In the genomic region with DNA sequence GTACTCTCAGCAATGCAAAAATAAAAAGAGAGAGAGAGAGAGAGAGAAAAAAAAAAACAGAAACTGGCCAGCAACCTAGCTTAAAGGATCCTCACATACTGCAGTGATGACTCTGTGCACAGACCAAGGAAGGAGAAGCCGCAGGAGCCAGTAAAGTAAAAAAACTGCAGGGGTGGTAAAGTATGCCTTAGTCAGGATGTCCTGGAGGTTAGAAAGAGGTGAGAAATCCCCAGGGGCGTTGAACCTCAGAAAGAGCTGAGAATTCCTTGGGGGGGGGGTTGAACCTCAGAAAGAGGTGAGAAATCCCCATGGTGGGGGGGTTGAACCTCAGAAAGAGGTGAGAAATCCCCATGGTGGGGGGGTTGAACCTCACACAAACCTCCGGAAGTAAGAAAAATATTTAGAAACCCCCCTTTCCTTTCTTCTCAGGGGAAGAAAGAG, we compare ENCODE assay signal across 9 cellular contexts. TPM values are rescaled to one million over a fixed set of nuclear protein-coding genes. Genes with fewer than 3 reads are reported as not detected.
A peak's percentile ranks its signal among the peaks of the same experiment; 100 is the strongest.
DNase-seq lines count a peak whose midpoint lies in the region; ATAC-seq and TF ChIP-seq lines count a peak whose summit lies in the region.
"Had no signal": no experiment of that assay in that cellular context is flagged by ENCODE, and none has a peak within 500 bp of the region (broad histone marks: within the 10 kb centered on the region; RNA-seq: fewer than 3 reads in every experiment).

No MANE protein-coding gene starts in this region.

- no peaks in the 10 kb centered on the region for H4K20me1 ChIP-seq in IMR-90 (ENCODE audit: insufficient read depth, low read length)

- H2BK5ac ChIP-seq in IMR-90 (ENCODE audit: low read depth, low read length, poor library complexity, severe bottlenecking) = no peak overlapping the region

- H2AK9ac ChIP-seq in IMR-90 (replicated peaks; ENCODE audit: low read depth, low read length, poor library complexity) = no peak overlapping the region

- no peaks in the 10 kb centered on the region for H3K9me1 ChIP-seq in IMR-90 (ENCODE audit: insufficient read depth, low read length)

- H2AK5ac ChIP-seq in IMR-90 (ENCODE audit: low read depth, low read length) = no peak overlapping the region

- H3K9ac ChIP-seq in IMR-90 (ENCODE audit: low read depth, low read length) = no peak overlapping the region

- no TSS peak for BruUV-seq in IMR-90 (replicated peaks; lab: Mats Ljungman, UMichigan)

- H3K27ac ChIP-seq in IMR-90 (ENCODE audit: insufficient read depth, low read length) (no peak overlapping the region), sigmoid colon (peak overlapping the region; percentile 58 to 65 (median 60)), Peyer's patch (no peak overlapping the region)
- H3K27ac ChIP-seq: SK-N-MC had no signal

- no peak overlapping the region for H4K5ac ChIP-seq in IMR-90 (ENCODE audit: low read depth, low read length)

- no peak overlapping the region for H3K56ac ChIP-seq in IMR-90 (ENCODE audit: extremely low read depth, insufficient read depth, low read length)

- H3K4ac ChIP-seq in IMR-90 (ENCODE audit: low read depth, low read length) = no peak overlapping the region

- H3K4me1 ChIP-seq in IMR-90 (ENCODE audit: control insufficient read depth, insufficient read depth, low read length) = no peaks in the 10 kb centered on the region
- no peaks in the 10 kb centered on the region for H3K4me1 ChIP-seq in sigmoid colon
- no peaks in the 10 kb centered on the region for H3K4me1 ChIP-seq in Peyer's patch

- H3K9me3 ChIP-seq in IMR-90 (ENCODE audit: control insufficient read depth, insufficient read depth, low read length) = no peaks in the 10 kb centered on the region
- H3K9me3 ChIP-seq in sigmoid colon = no peaks in the 10 kb centered on the region
- H3K9me3 ChIP-seq in MG63 = no peaks in the 10 kb centered on the region
- no peaks in the 10 kb centered on the region for H3K9me3 ChIP-seq in Peyer's patch

- no peak for TF ChIP-seq CTCF in IMR-90 (conservative IDR thresholded peaks at IDR 0.05; ENCODE audit: low read depth, low read length)
- no peak for TF ChIP-seq CTCF in sigmoid colon (IDR thresholded peaks at IDR 0.05)
- TF ChIP-seq CTCF in Peyer's patch (IDR thresholded peaks at IDR 0.05) = no peak

- no peak overlapping the region for H3K23ac ChIP-seq in IMR-90 (ENCODE audit: low read depth, low read length)

- CTCF ChIA-PET in IMR-90 (lab: Yijun Ruan, JAX) = interaction anchor here (0.6 kb wide), 2 partner anchors 18 to 1155 kb away, joined by 3 to 5 read pairs; no protein-coding TSS in a partner anchor

- no peak for TF ChIP-seq POLR2A in IMR-90 (IDR thresholded peaks at IDR 0.05; ENCODE audit: low read depth, low read length)
- TF ChIP-seq POLR2A in sigmoid colon (IDR thresholded peaks at IDR 0.05) = no peak
- no peak for TF ChIP-seq POLR2A in Peyer's patch (IDR thresholded peaks at IDR 0.05)

- no peak for TF ChIP-seq RAD21 in IMR-90 (IDR thresholded peaks at IDR 0.05; ENCODE audit: low read length)

- intact Hi-C loops in IMR-90 (cut with micrococcal nuclease) = no loop called here
- intact Hi-C loops in sigmoid colon (cut with DNase I) = no loop called here

- H3K14ac ChIP-seq in IMR-90 (replicated peaks; ENCODE audit: low read depth, low read length) = no peak overlapping the region

- no peak overlapping the region; the same call in 1 of the 2 replicates for H3K4me2 ChIP-seq in IMR-90 (ENCODE audit: low read depth, low read length)

- H2BK120ac ChIP-seq in IMR-90 (ENCODE audit: low read depth, low read length) = no peak overlapping the region

- no peaks in the 10 kb centered on the region for H3K79me1 ChIP-seq in IMR-90 (ENCODE audit: low read depth in 1 of 2, low read length in 2 of 2)

- H2BK20ac ChIP-seq in IMR-90 (ENCODE audit: low read depth, low read length) = no peak overlapping the region

- H3K36me3 ChIP-seq in IMR-90 (ENCODE audit: control insufficient read depth, insufficient read depth, low read length) = no peaks in the 10 kb centered on the region
- H3K36me3 ChIP-seq in sigmoid colon = no peaks in the 10 kb centered on the region
- no peaks in the 10 kb centered on the region for H3K36me3 ChIP-seq in MG63
- H3K36me3 ChIP-seq in Peyer's patch = no peaks in the 10 kb centered on the region

- H2AFZ ChIP-seq in IMR-90 (replicated peaks; ENCODE audit: low read length, poor library complexity) = no peak overlapping the region

- H4K8ac ChIP-seq in IMR-90 (ENCODE audit: low read depth in 2 of 2, low read length in 2 of 2) = peak overlapping the region in 1 of 2 experiments; percentile 59; a peak in 1 of 4 replicates

- no peak overlapping the region for H3K18ac ChIP-seq in IMR-90 (ENCODE audit: low read depth, low read length)

- ATAC-seq in GM19395 (IDR thresholded peaks at IDR 0.05; ENCODE audit: unreplicated experiment) = peak; percentile 55
- ATAC-seq in IMR-90 (ENCODE audit: low read depth) = peak; percentile 51
- ATAC-seq in HG02938 (IDR thresholded peaks at IDR 0.05; ENCODE audit: unreplicated experiment) = no peak

- dilution Hi-C loops in IMR-90 (cut with HindIII; ENCODE audit: low sequenced_read_pairs, unreplicated experiment) = no loop called here

- in situ Hi-C loops in IMR-90 (cut with MboI; ENCODE audit: low sequenced_read_pairs) = loop anchor here (25.0 kb wide), 1 partner anchor 117 kb away; a partner anchor contains a TSS

- no peaks in the 10 kb centered on the region for H3K27me3 ChIP-seq in IMR-90 (ENCODE audit: control insufficient read depth, insufficient read depth, low read length)
- no peaks in the 10 kb centered on the region for H3K27me3 ChIP-seq in sigmoid colon
- H3K27me3 ChIP-seq in MG63 = no peaks in the 10 kb centered on the region
- no peaks in the 10 kb centered on the region for H3K27me3 ChIP-seq in Peyer's patch

- DNase-seq in IMR-90 (peak; percentile 24), sigmoid colon (no peak), MG63 (no peak), Peyer's patch (no peak), NAMALWA (ENCODE audit: low spot score) (no peak)
- peak; percentile 1 for DNase-seq in effector CD8-positive, alpha-beta T cell (lab: John Stamatoyannopoulos, UW)

- POLR2A ChIA-PET in IMR-90 (lab: Charles Lee; ENCODE audit: unreplicated experiment) = no interaction called here

- H4K91ac ChIP-seq in IMR-90 (ENCODE audit: insufficient read depth, low read depth, low read length) = no peak overlapping the region

- H2BK15ac ChIP-seq in IMR-90 (ENCODE audit: low read depth, low read length) = no peak overlapping the region

- no CpG with 5 or more reads among the region's 3 CpGs for WGBS in IMR-90 (ENCODE audit: extremely low coverage in 2 of 2, insufficient read length in 1 of 2), 2 experiments
- 12 to 49% methylated on average over 3 of the region's 3 CpGs for WGBS in sigmoid colon, 2 donors

- TF ChIP-seq EP300 in sigmoid colon (IDR thresholded peaks at IDR 0.05) = no peak

- no peak overlapping the region for H3K4me3 ChIP-seq in IMR-90 (ENCODE audit: insufficient read depth, low read depth, low read length)
- H3K4me3 ChIP-seq in sigmoid colon = peak overlapping the region in 3 of 4 donors; percentile 31 to 39 (median 34)
- no peak overlapping the region for H3K4me3 ChIP-seq in MG63
- no peak overlapping the region for H3K4me3 ChIP-seq in Peyer's patch
- H3K4me3 ChIP-seq: SK-N-MC had no signal

TF ChIP-seq in IMR-90, 13 proteins besides CTCF, POLR2A, EP300 and RAD21 (continues in another document):
- TF ChIP-seq, protein P1, sequence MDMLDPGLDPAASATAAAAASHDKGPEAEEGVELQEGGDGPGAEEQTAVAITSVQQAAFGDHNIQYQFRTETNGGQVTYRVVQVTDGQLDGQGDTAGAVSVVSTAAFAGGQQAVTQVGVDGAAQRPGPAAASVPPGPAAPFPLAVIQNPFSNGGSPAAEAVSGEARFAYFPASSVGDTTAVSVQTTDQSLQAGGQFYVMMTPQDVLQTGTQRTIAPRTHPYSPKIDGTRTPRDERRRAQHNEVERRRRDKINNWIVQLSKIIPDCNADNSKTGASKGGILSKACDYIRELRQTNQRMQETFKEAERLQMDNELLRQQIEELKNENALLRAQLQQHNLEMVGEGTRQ (IDR thresholded peaks at IDR 0.05; ENCODE audit: low read depth, low read length) = no peak
- TF ChIP-seq CEBPB (IDR thresholded peaks at IDR 0.05; ENCODE audit: low read depth, low read length) (no peak), RFX5 (IDR thresholded peaks at IDR 0.05; ENCODE audit: low read depth, low read length) (no peak), SMC3 (IDR thresholded peaks at IDR 0.05; ENCODE audit: low read depth, low read length) (no peak), RCOR1 (IDR thresholded peaks at IDR 0.05; ENCODE audit: insufficient replicate concordance, low read length) (no peak)

RNA-seq across cellular contexts. Expression of a gene that starts 48.0 kb away (rescaled TPM):
- not detected in 2 replicates for total RNA-seq in IMR-90 (2012; rRNA removed)
- polyA plus RNA-seq in IMR-90 (2012; rRNA removed) = not detected in 2 replicates
- polyA plus RNA-seq in IMR-90 (2012; cell fraction: cytosol; rRNA removed) = not detected in 2 replicates
- polyA plus RNA-seq in IMR-90 (2012; cell fraction: nucleus; rRNA removed; ENCODE audit: low replicate concordance) = not detected in 2 replicates
- total RNA-seq in sigmoid colon = not detected
- polyA plus RNA-seq in sigmoid colon = not detected
- not detected in 2 replicates for total RNA-seq in MG63 (2014; rRNA removed; shearing (Covaris generic); ENCODE audit: low replicate concordance)
- not detected for total RNA-seq in Peyer's patch

RNA-seq across cellular contexts. Expression of a gene that starts 51.2 kb away (rescaled TPM):
- total RNA-seq in IMR-90 (2012; rRNA removed) = not detected in 2 replicates
- polyA plus RNA-seq in IMR-90 (2012; rRNA removed) = not detected in 2 replicates
- not detected in 2 replicates for polyA plus RNA-seq in IMR-90 (2012; cell fraction: cytosol; rRNA removed)
- polyA plus RNA-seq in IMR-90 (2012; cell fraction: nucleus; rRNA removed; ENCODE audit: low replicate concordance) = not detected in 2 replicates
- not detected for total RNA-seq in sigmoid colon
- polyA plus RNA-seq in sigmoid colon = not detected
- not detected in 2 replicates for total RNA-seq in MG63 (2014; rRNA removed; shearing (Covaris generic); ENCODE audit: low replicate concordance)
- total RNA-seq in Peyer's patch = not detected

RNA-seq across cellular contexts. Expression of a gene that starts 55.9 kb away (rescaled TPM):
- under 0.01 and 0.18 TPM in 2 replicates for total RNA-seq in IMR-90 (2012; rRNA removed)
- polyA plus RNA-seq in IMR-90 (2012; rRNA removed) = 0.20 and 0.36 TPM in 2 replicates
- 0.08 and 0.29 TPM in 2 replicates for polyA plus RNA-seq in IMR-90 (2012; cell fraction: cytosol; rRNA removed)
- polyA plus RNA-seq in IMR-90 (2012; cell fraction: nucleus; rRNA removed; ENCODE audit: low replicate concordance) = 0.83 and 0.95 TPM in 2 replicates
- 1 to 10 TPM in 2 of 4 donors, under 1 TPM in 2; 0.83 to 1.3 (median 1.0) TPM for total RNA-seq in sigmoid colon
- under 1 TPM in 1 of 3 donors, not detected in 2; 0.71 TPM for polyA plus RNA-seq in sigmoid colon
- not detected in 2 replicates for total RNA-seq in MG63 (2014; rRNA removed; shearing (Covaris generic); ENCODE audit: low replicate concordance)
- total RNA-seq in Peyer's patch = 1 to 10 TPM in 3 of 4 donors, not detected in 1; 2.1 to 5.0 (median 3.8) TPM

Comparison
In these comparisons a context has a peak if more than half of its experiments do, and no peak if none do; other contexts are left out.
1. DNase-seq: peak in IMR-90 (single experiment) and effector CD8-positive, alpha-beta T cell (single experiment); none in sigmoid colon (single experiment), MG63 (single experiment), Peyer's patch (0 of 3) and NAMALWA (single experiment).
2. H3K27ac ChIP-seq: peak in sigmoid colon (4 of 4); none in IMR-90 (single experiment) and Peyer's patch (0 of 4).
3. H3K4me3 ChIP-seq: peak in sigmoid colon (3 of 4); none in IMR-90 (single experiment), MG63 (single experiment) and Peyer's patch (0 of 4).